Comparison of ENCODE assay signal across 12 cellular contexts in genomic region chr4:174334628-174335027, GRCh38. TPM values are rescaled to one million over a fixed set of nuclear protein-coding genes. Genes with fewer than 3 reads are reported as not detected.
DNase-seq lines count a peak whose midpoint lies in the region; ATAC-seq, FAIRE-seq and TF ChIP-seq lines count a peak whose summit lies in the region.
"Had no signal": no experiment of that assay in that cellular context is flagged by ENCODE, and none has a peak within 500 bp of the region (broad histone marks: within the 10 kb centered on the region; RNA-seq: fewer than 3 reads in every experiment).

No MANE protein-coding gene starts in this region.

- H3K4me3 ChIP-seq in adrenal gland = no peak overlapping the region
- H3K4me3 ChIP-seq: skin epidermis had no signal

- no peak for FAIRE-seq in H54 (lab: Jason Lieb, UNC)

- H3K27ac ChIP-seq in adrenal gland = no peak overlapping the region
- H3K27ac ChIP-seq: skin epidermis had no signal

- intact Hi-C loops in adrenal gland (cut with DNase I) = no loop called here

- H3K36me3 ChIP-seq in adrenal gland (replicated peaks in 1 of 2) = no peaks in the 10 kb centered on the region

- H3K4me1 ChIP-seq in adrenal gland (replicated peaks in 1 of 2) = no peaks in the 10 kb centered on the region

- no peaks in the 10 kb centered on the region for H3K9me3 ChIP-seq in adrenal gland (replicated peaks in 1 of 3)

- TF ChIP-seq POLR2A in adrenal gland (IDR thresholded peaks at IDR 0.05) (no peak), H54 (IDR thresholded peaks at IDR 0.05; ENCODE audit: low read depth, low read length) (no peak)

- no peaks in the 10 kb centered on the region for H3K27me3 ChIP-seq in adrenal gland

- DNase-seq in GM13977 (ENCODE audit: low spot score) (peak; percentile 35), adrenal gland (no peak), H54 (ENCODE audit: insufficient read length, low spot score) (no peak), pons (ENCODE audit: low spot score) (no peak)
- no peak for DNase-seq in activated CD4-positive, CD25-positive, alpha-beta regulatory T cell (lab: John Stamatoyannopoulos, UW)
- DNase-seq: activated CD8-positive, alpha-beta memory T cell treated with anti-CD3 and anti-CD28 coated beads for 24 hours; NCI-H1092; stimulated activated naive B cell treated with anti-CD40 and anti-IgM and Interleukin-4, amounts not matched to agents 10 μg/mL and 1 μg/mL and 100 μg/mL, for 72 hours had no signal

- in situ Hi-C loops in GM13977 (cut with MboI; ENCODE audit: low pct_unique_long_range_greater_than_20kb, low sequenced_read_pairs, unreplicated experiment) = no loop called here

- ATAC-seq in GM19463 (IDR thresholded peaks at IDR 0.05; ENCODE audit: unreplicated experiment) = peak; percentile 98
- ATAC-seq in HG02884 (IDR thresholded peaks at IDR 0.05; ENCODE audit: unreplicated experiment) = peak; percentile 92
- ATAC-seq in HG03558 (IDR thresholded peaks at IDR 0.05; ENCODE audit: extremely low read depth, unreplicated experiment) = peak; percentile 94
- ATAC-seq: stimulated activated naive B cell treated with anti-CD40 and anti-IgM and Interleukin-4, amounts not matched to agents 10 μg/mL and 1 μg/mL and 100 μg/mL, for 72 hours had no signal

- TF ChIP-seq CTCF in GM13977 (IDR thresholded peaks at IDR 0.05; ENCODE audit: extremely low read depth, insufficient read depth, missing control alignments) (no peak), adrenal gland (IDR thresholded peaks at IDR 0.05) (no peak)

- 76 to 93% (median 89%) methylated on average over 3 of the region's 3 CpGs for WGBS in adrenal gland, 4 donors

RNA-seq across cellular contexts. Expression of gene CEP44, which starts 50.9 kb away (rescaled TPM):
- total RNA-seq in adrenal gland = 10 to 100 TPM in 6 of 8 donors, 1 to 10 TPM in 2; 5.8 to 22.5 (median 17.1) TPM
- 10 to 100 TPM in 1 of 3 donors, 1 to 10 TPM in 2; 7.0 to 12.1 (median 9.4) TPM for polyA plus RNA-seq in adrenal gland

RNA-seq across cellular contexts. Expression of gene FBXO8, which starts 51.2 kb away (rescaled TPM):
- 10 to 100 TPM; 30.8 to 60.9 (median 37.5) TPM for total RNA-seq in adrenal gland
- polyA plus RNA-seq in adrenal gland = 10 to 100 TPM; 17.9 to 41.0 (median 20.0) TPM
